In genomic region chr11:558503-558902, GRCh38 we compare ENCODE assay signal across 16 cellular contexts. TPM values are rescaled to one million over a fixed set of nuclear protein-coding genes. Genes with fewer than 3 reads are reported as not detected.
DNase-seq lines count a peak whose midpoint lies in the region; ATAC-seq and TF ChIP-seq lines count a peak whose summit lies in the region.
"Had no signal": no experiment of that assay in that cellular context is flagged by ENCODE, and none has a peak within 500 bp of the region (broad histone marks: within the 10 kb centered on the region; RNA-seq: fewer than 3 reads in every experiment).

No MANE protein-coding gene starts in this region.

- no TSS peak for BruUV-seq in Caco-2 (replicated peaks; lab: Mats Ljungman, UMichigan)

- H3K9me3 ChIP-seq in Caco-2 (no peaks in the 10 kb centered on the region), HEK293 (ENCODE audit: control insufficient read depth, insufficient read depth, low read depth, low read length) (no peaks in the 10 kb centered on the region)
- no peaks in the 10 kb centered on the region for H3K9me3 ChIP-seq in naive thymus-derived CD4-positive, alpha-beta T cell (ENCODE audit: control insufficient read depth in 2 of 3, low read length in 3 of 3)
- H3K9me3 ChIP-seq: HAP-1 had no signal

- DNase-seq in Caco-2: no peak
- no peak for DNase-seq in naive thymus-derived CD4-positive, alpha-beta T cell
- DNase-seq in NCI-H1105 (lab: John Stamatoyannopoulos, UW): no peak
- DNase-seq: C1 segment of cervical spinal cord; CD4-positive, alpha-beta T cell; DMS153; DMS79 treated with DMSO at 0.1 percent for 48 hours; EL; GOT3; KG1 had no signal

- H3K4me3 ChIP-seq in Caco-2 (ENCODE audit: low read depth, low read length) (no peak overlapping the region), HEK293 (ENCODE audit: low read depth, low read length) (no peak overlapping the region)
- no peak overlapping the region for H3K4me3 ChIP-seq in naive thymus-derived CD4-positive, alpha-beta T cell (ENCODE audit: low read length)
- H3K4me3 ChIP-seq: HAP-1 had no signal

- H3K4me1 Mint-ChIP-seq in Caco-2 (ENCODE audit: low read depth, unreplicated experiment): peaks cover 14% of the 10 kb centered on the region
- H3K4me1 Mint-ChIP-seq in naive thymus-derived CD4-positive, alpha-beta T cell: peaks cover 4 to 17% (median 9%) of the 10 kb centered on the region in 7 donors

- H3K36me3 ChIP-seq in Caco-2 (ENCODE audit: control insufficient read depth, insufficient read depth, low read length): peaks cover 7% of the 10 kb centered on the region
- H3K36me3 ChIP-seq in HEK293 (ENCODE audit: control insufficient read depth in 2 of 2, insufficient read depth in 1 of 2, low read length in 2 of 2): peaks cover 0 to 17% of the 10 kb centered on the region in 2 experiments; a peak in 1 of 3 replicates
- H3K36me3 ChIP-seq in naive thymus-derived CD4-positive, alpha-beta T cell (ENCODE audit: control insufficient read depth in 2 of 3, insufficient read depth in 3 of 3, low read length in 3 of 3): peaks cover 0 to 5% (median 0%) of the 10 kb centered on the region in 3 experiments
- H3K36me3 ChIP-seq: HAP-1 had no signal

- TF ChIP-seq CTCF in Caco-2 (IDR thresholded peaks at IDR 0.05; ENCODE audit: insufficient read depth in 1 of 2, low read depth in 1 of 2, low read length in 1 of 2, severe bottlenecking in 1 of 2, unreplicated experiment in 1 of 2) (no peak), HEK293 (tag by site-specific recombination; IDR thresholded peaks at IDR 0.05) (no peak)

- H3K9me3 Mint-ChIP-seq in Caco-2 (ENCODE audit: unreplicated experiment): no peaks in the 10 kb centered on the region
- no peaks in the 10 kb centered on the region for H3K9me3 Mint-ChIP-seq in naive thymus-derived CD4-positive, alpha-beta T cell
- H3K9me3 Mint-ChIP-seq: CD4-positive, alpha-beta T cell; IgD-negative memory B cell had no signal

- ATAC-seq in naive thymus-derived CD4-positive, alpha-beta T cell: no peak
- ATAC-seq in HG03108 (IDR thresholded peaks at IDR 0.05; ENCODE audit: unreplicated experiment): no peak
- no peak for ATAC-seq in HG03196 (IDR thresholded peaks at IDR 0.05; ENCODE audit: unreplicated experiment)

- POLR2A ChIA-PET in Caco-2 (lab: Charles Lee): no interaction called here
- POLR2A ChIA-PET in HEK293 (lab: Yijun Ruan, JAX): interaction anchor here (0.5 to 2.3 kb wide), 3 partner anchors 17 to 173 kb away, joined by 3 to 19 read pairs (median 6); partner anchors contain the start of genes HRAS and PHRF1
- POLR2A ChIA-PET in naive thymus-derived CD4-positive, alpha-beta T cell (lab: Charles Lee): interaction anchor here (0.7 to 9.5 kb wide), 5 partner anchors 11 to 166 kb away, joined by 6 to 68 read pairs (median 16); partner anchors contain the start of genes PHRF1 and RNH1

- H3K27ac ChIP-seq in HEK293 (ENCODE audit: extremely low read depth, low read depth, low read length): no peak overlapping the region
- peak overlapping the region; percentile 8 for H3K27ac ChIP-seq in naive thymus-derived CD4-positive, alpha-beta T cell (ENCODE audit: low read depth, low read length)

- H3K4me1 ChIP-seq in Caco-2 (peaks cover 37% of the 10 kb centered on the region), HEK293 (ENCODE audit: control insufficient read depth, insufficient read depth, low read length) (no peaks in the 10 kb centered on the region)
- H3K4me1 ChIP-seq in naive thymus-derived CD4-positive, alpha-beta T cell (ENCODE audit: control insufficient read depth in 2 of 2, insufficient read depth in 2 of 2, low read length in 2 of 2): peaks cover 21 to 29% of the 10 kb centered on the region in 2 donors

- H3K27ac Mint-ChIP-seq in Caco-2 (ENCODE audit: unreplicated experiment): peak overlapping the region; percentile 78
- H3K27ac Mint-ChIP-seq in naive thymus-derived CD4-positive, alpha-beta T cell: peak overlapping the region in 1 of 9 donors; percentile 48

- H3K27me3 Mint-ChIP-seq in Caco-2 (ENCODE audit: insufficient read depth, unreplicated experiment): no peaks in the 10 kb centered on the region
- peaks cover 0 to 18% (median 0%) of the 10 kb centered on the region in 5 donors for H3K27me3 Mint-ChIP-seq in naive thymus-derived CD4-positive, alpha-beta T cell
- H3K27me3 Mint-ChIP-seq: B cell; CD4-positive, alpha-beta T cell; IgD-negative memory B cell had no signal

- intact Hi-C loops in Caco-2 (cut with micrococcal nuclease; ENCODE audit: unreplicated experiment): loop anchor here (10.0 kb wide), 1 partner anchor 166 kb away; no protein-coding TSS in a partner anchor
- intact Hi-C loops in naive thymus-derived CD4-positive, alpha-beta T cell (cut with micrococcal nuclease): no loop called here

- H3K36me3 Mint-ChIP-seq in Caco-2 (ENCODE audit: insufficient read depth, unreplicated experiment): peaks cover 36% of the 10 kb centered on the region
- H3K36me3 Mint-ChIP-seq in naive thymus-derived CD4-positive, alpha-beta T cell: peaks cover 0 to 3% (median 0%) of the 10 kb centered on the region in 5 donors
- H3K36me3 Mint-ChIP-seq: IgD-negative memory B cell had no signal

- CTCF ChIA-PET in Caco-2 (lab: Charles Lee) (no interaction called here), HEK293 (lab: Yijun Ruan, JAX) (no interaction called here)
- CTCF ChIA-PET in naive thymus-derived CD4-positive, alpha-beta T cell (lab: Charles Lee): no interaction called here

- no peak overlapping the region for H3K4me3 Mint-ChIP-seq in Caco-2 (ENCODE audit: unreplicated experiment)
- no peak overlapping the region for H3K4me3 Mint-ChIP-seq in naive thymus-derived CD4-positive, alpha-beta T cell

- H3K27me3 ChIP-seq in Caco-2 (replicated peaks; ENCODE audit: control insufficient read depth, insufficient read depth, low read length): no peaks in the 10 kb centered on the region
- no peaks in the 10 kb centered on the region for H3K27me3 ChIP-seq in naive thymus-derived CD4-positive, alpha-beta T cell (ENCODE audit: control insufficient read depth in 2 of 2, insufficient read depth in 2 of 2, low read length in 2 of 2)

TF ChIP-seq in HEK293, 187 proteins besides CTCF, POLR2A, EP300 and RAD21 (continues in another document):
- TF ChIP-seq GFI1B (tag by site-specific recombination; IDR thresholded peaks at IDR 0.05) (no peak), ZNF561 (tag by site-specific recombination; IDR thresholded peaks at IDR 0.05; ENCODE audit: borderline replicate concordance) (no peak), RBAK (tag by site-specific recombination; IDR thresholded peaks at IDR 0.05) (no peak), ATF2 (tag by site-specific recombination; IDR thresholded peaks at IDR 0.05; ENCODE audit: low read depth) (no peak), ZNF449 (tag by site-specific recombination; IDR thresholded peaks at IDR 0.05) (0 out of 2 replicates have a peak, but pooled peaks have one; percentile 51), ZNF530 (tag by site-specific recombination; IDR thresholded peaks at IDR 0.05; ENCODE audit: low read depth) (no peak), SCRT2 (tag by site-specific recombination; IDR thresholded peaks at IDR 0.05) (no peak), GLIS2 (tag by site-specific recombination; IDR thresholded peaks at IDR 0.05) (no peak), ZNF76 (tag by site-specific recombination; IDR thresholded peaks at IDR 0.05; ENCODE audit: borderline replicate concordance, low read depth) (no peak), MZF1 (tag by site-specific recombination; IDR thresholded peaks at IDR 0.05; ENCODE audit: borderline replicate concordance) (no peak), ZNF792 (tag by site-specific recombination; IDR thresholded peaks at IDR 0.05) (no peak)

RNA-seq across cellular contexts. Expression of gene LMNTD2, which starts 2.0 kb away (rescaled TPM):
- total RNA-seq in Caco-2 (2022): 11.9 and 13.8 TPM in 2 replicates
- 10 to 100 TPM in 2 of 5 experiments, 1 to 10 TPM in 3; 2.8 to 14.7 (median 9.6) TPM for total RNA-seq in naive thymus-derived CD4-positive, alpha-beta T cell
- polyA plus RNA-seq in naive thymus-derived CD4-positive, alpha-beta T cell: 1 to 10 TPM; 2.3 to 3.6 TPM

RNA-seq across cellular contexts. Expression of gene RASSF7, which starts 2.3 kb away (rescaled TPM):
- total RNA-seq in Caco-2 (2022): 61.1 and 65.5 TPM in 2 replicates
- 10 to 100 TPM; 20.0 to 45.4 (median 35.5) TPM for total RNA-seq in naive thymus-derived CD4-positive, alpha-beta T cell
- 10 to 100 TPM; 26.7 to 43.6 TPM for polyA plus RNA-seq in naive thymus-derived CD4-positive, alpha-beta T cell

RNA-seq across cellular contexts. Expression of gene PHRF1, which starts 17.8 kb away (rescaled TPM):
- total RNA-seq in Caco-2 (2022): 43.9 and 46.8 TPM in 2 replicates
- 10 to 100 TPM; 47.3 to 55.2 (median 49.4) TPM for total RNA-seq in naive thymus-derived CD4-positive, alpha-beta T cell
- 10 to 100 TPM in 1 of 2 donors, 1 to 10 TPM in 1; 6.2 to 22.1 TPM for polyA plus RNA-seq in naive thymus-derived CD4-positive, alpha-beta T cell

RNA-seq across cellular contexts. Expression of gene LRRC56, which starts 21.2 kb away (rescaled TPM):
- 4.3 and 4.4 TPM in 2 replicates for total RNA-seq in Caco-2 (2022)
- 1 to 10 TPM; 2.3 to 5.1 (median 3.6) TPM for total RNA-seq in naive thymus-derived CD4-positive, alpha-beta T cell
- 1 to 10 TPM in 1 of 2 donors, under 1 TPM in 1; 0.35 to 1.0 TPM for polyA plus RNA-seq in naive thymus-derived CD4-positive, alpha-beta T cell

RNA-seq across cellular contexts. Expression of gene HRAS, which starts 23.1 kb away (rescaled TPM):
- 60.2 and 69.0 TPM in 2 replicates for total RNA-seq in Caco-2 (2022)
- total RNA-seq in naive thymus-derived CD4-positive, alpha-beta T cell: 10 to 100 TPM; 22.3 to 52.0 (median 31.9) TPM
- polyA plus RNA-seq in naive thymus-derived CD4-positive, alpha-beta T cell: 10 to 100 TPM; 12.6 to 19.5 TPM
